Comparison of ENCODE assay signal across 1 cellular context in the genomic region with DNA sequence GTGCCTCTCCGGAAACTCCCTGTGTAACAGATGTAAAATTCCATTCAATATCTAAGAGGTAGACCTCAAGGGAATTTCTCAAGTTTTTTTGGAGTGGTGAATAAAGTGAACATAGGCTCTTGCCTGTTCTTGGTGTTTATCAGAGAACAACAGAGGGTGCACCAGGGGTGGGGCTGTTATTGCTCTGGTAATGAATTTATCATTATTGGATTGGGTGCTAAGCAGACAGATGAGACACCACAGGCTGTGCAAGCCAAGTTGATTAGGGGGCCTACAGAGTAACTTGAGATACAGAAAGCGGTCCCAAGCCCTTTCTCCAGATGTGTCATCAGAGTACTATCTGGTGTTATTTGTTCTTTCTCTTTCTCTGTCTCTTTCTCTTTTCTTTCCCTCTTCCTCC.
TF ChIP-seq lines count a peak whose summit lies in the region.

No MANE protein-coding gene starts in this region.

TF ChIP-seq in IMR-90, 13 proteins besides CTCF, POLR2A, EP300 and RAD21 (continued from another document):
- TF ChIP-seq, protein P1, sequence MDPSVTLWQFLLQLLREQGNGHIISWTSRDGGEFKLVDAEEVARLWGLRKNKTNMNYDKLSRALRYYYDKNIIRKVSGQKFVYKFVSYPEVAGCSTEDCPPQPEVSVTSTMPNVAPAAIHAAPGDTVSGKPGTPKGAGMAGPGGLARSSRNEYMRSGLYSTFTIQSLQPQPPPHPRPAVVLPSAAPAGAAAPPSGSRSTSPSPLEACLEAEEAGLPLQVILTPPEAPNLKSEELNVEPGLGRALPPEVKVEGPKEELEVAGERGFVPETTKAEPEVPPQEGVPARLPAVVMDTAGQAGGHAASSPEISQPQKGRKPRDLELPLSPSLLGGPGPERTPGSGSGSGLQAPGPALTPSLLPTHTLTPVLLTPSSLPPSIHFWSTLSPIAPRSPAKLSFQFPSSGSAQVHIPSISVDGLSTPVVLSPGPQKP (IDR thresholded peaks at IDR 0.05; ENCODE audit: borderline replicate concordance, low read depth, low read length), result no peak
- TF ChIP-seq CEBPB (IDR thresholded peaks at IDR 0.05; ENCODE audit: low read depth, low read length), result no peak
- no peak for TF ChIP-seq MXI1 (IDR thresholded peaks at IDR 0.05; ENCODE audit: borderline replicate concordance, low read depth, low read length)
- TF ChIP-seq CHD1 (IDR thresholded peaks at IDR 0.05; ENCODE audit: low read depth, low read length), result no peak
- no peak for TF ChIP-seq MAFK (IDR thresholded peaks at IDR 0.05; ENCODE audit: low read depth, low read length)
- no peak for TF ChIP-seq FOS (IDR thresholded peaks at IDR 0.05; ENCODE audit: low read depth, low read length)
- no peak for TF ChIP-seq RFX5 (IDR thresholded peaks at IDR 0.05; ENCODE audit: low read depth, low read length)
- TF ChIP-seq RCOR1 (IDR thresholded peaks at IDR 0.05; ENCODE audit: insufficient replicate concordance, low read length), result no peak
- no peak for TF ChIP-seq MAZ (IDR thresholded peaks at IDR 0.05; ENCODE audit: borderline replicate concordance, low read depth, low read length)
- TF ChIP-seq NFE2L2 (IDR thresholded peaks at IDR 0.05; ENCODE audit: low read depth, low read length), result no peak
- TF ChIP-seq SMC3 (IDR thresholded peaks at IDR 0.05; ENCODE audit: low read depth, low read length), result no peak
